1 cellular context compared by ENCODE assay signal in genomic region chr6:132401120-132401940, GRCh38.
TF ChIP-seq lines count a peak whose summit lies in the region.

MOXD1 (minus strand) TSS chr6:132401475; CDS start chr6:132401426, 49 bp downstream.

TF ChIP-seq in H1, 55 proteins besides CTCF, POLR2A, EP300 and RAD21:
- no peak for TF ChIP-seq BRCA1 (IDR thresholded peaks at IDR 0.05; ENCODE audit: low read depth, low read length)
- TF ChIP-seq POLR2AphosphoS5 (IDR thresholded peaks at IDR 0.05; ENCODE audit: low read depth, low read length) = peak; percentile 27; the same call in 1 of the 2 replicates
- TF ChIP-seq ASH2L (IDR thresholded peaks at IDR 0.05; ENCODE audit: low read length) = peak; percentile 93
- peak; percentile 74 for TF ChIP-seq EZH2 (IDR thresholded peaks at IDR 0.05; ENCODE audit: low read depth, low read length, severe bottlenecking)
- 0 out of 2 replicates have a peak, but pooled peaks have one; percentile 1 for TF ChIP-seq SRF (IDR thresholded peaks at IDR 0.05; ENCODE audit: low read depth, low read length)
- no peak for TF ChIP-seq HDAC2 (IDR thresholded peaks at IDR 0.05; ENCODE audit: borderline replicate concordance in 1 of 2, low read depth in 2 of 2, low read length in 2 of 2)
- peak; percentile 42 for TF ChIP-seq PHF8 (conservative IDR thresholded peaks at IDR 0.05; ENCODE audit: low read depth, low read length)
- peak; percentile 69; the same call in 1 of the 2 replicates for TF ChIP-seq SUZ12 (IDR thresholded peaks at IDR 0.05; ENCODE audit: low read length)
- peak; percentile 98 for TF ChIP-seq KDM4A (IDR thresholded peaks at IDR 0.05; ENCODE audit: low read depth, low read length, severe bottlenecking)
